ENCODE assay signal across 9 cellular contexts in genomic region chr7:110129159-110129558, GRCh38.
"Had no signal": no experiment of that assay in that cellular context is flagged by ENCODE, and none has a peak within 500 bp of the region (broad histone marks: within the 10 kb centered on the region; RNA-seq: fewer than 3 reads in every experiment).

No MANE protein-coding gene starts in this region.

- DNase-seq: GM23248, GOT3, H7, H9, HCEC 1CT, HFFc6 had no signal

- H3K36me3 ChIP-seq: HAP-1 had no signal

- H3K4me2 ChIP-seq: GM23338 had no signal

- H3K27ac ChIP-seq: GM23248 had no signal

- H3K9ac ChIP-seq: GM23248 had no signal

- H2AFZ ChIP-seq: GM23248, GM23338 had no signal

- H3K4me3 ChIP-seq: GM23248, GM23338, HAP-1 had no signal

- ATAC-seq: GM23338, HCT116 had no signal

- H3K4me1 ChIP-seq: HAP-1 had no signal

- H3K9me3 ChIP-seq: HAP-1 had no signal
